ENCODE assay signal across 25 cellular contexts in genomic region chr13:58376349-58376748, GRCh38.
A peak's percentile ranks its signal among the peaks of the same experiment; 100 is the strongest.
DNase-seq lines count a peak whose midpoint lies in the region; ATAC-seq and TF ChIP-seq lines count a peak whose summit lies in the region.
"Had no signal": no experiment of that assay in that cellular context is flagged by ENCODE, and none has a peak within 500 bp of the region (broad histone marks: within the 10 kb centered on the region; RNA-seq: fewer than 3 reads in every experiment).

No MANE protein-coding gene starts in this region.

- H4K20me1 ChIP-seq in MM.1S (ENCODE audit: insufficient read depth, low read length): no peaks in the 10 kb centered on the region

- peaks cover 7% of the 10 kb centered on the region; the same call in 1 of the 2 replicates for H3K4me1 ChIP-seq in MM.1S (ENCODE audit: low read length)
- H3K4me1 ChIP-seq: SJSA1 had no signal

- ATAC-seq in GM21390 (IDR thresholded peaks at IDR 0.05; ENCODE audit: unreplicated experiment) (peak; percentile 7), HG02973 (IDR thresholded peaks at IDR 0.05; ENCODE audit: unreplicated experiment) (peak; percentile 47), GM18873 (IDR thresholded peaks at IDR 0.05; ENCODE audit: low FRiP score, unreplicated experiment) (no peak)
- ATAC-seq: K562 had no signal

- H3K27me3 ChIP-seq in MM.1S (replicated peaks; ENCODE audit: insufficient read depth, low read length): no peaks in the 10 kb centered on the region
- H3K27me3 ChIP-seq: SJSA1 had no signal

- no peak overlapping the region for H2AFZ ChIP-seq in MM.1S (ENCODE audit: low read length)

- H3K36me3 ChIP-seq in MM.1S (replicated peaks; ENCODE audit: insufficient read depth, low read length): no peaks in the 10 kb centered on the region
- H3K36me3 ChIP-seq: SJSA1 had no signal

- H3K27ac ChIP-seq in MM.1S (ENCODE audit: low read length): peak overlapping the region; percentile 10; the same call in 1 of the 2 replicates
- H3K27ac ChIP-seq: HL-60, SJSA1 had no signal

- no peaks in the 10 kb centered on the region for H3K9me3 ChIP-seq in MM.1S (replicated peaks; ENCODE audit: insufficient read depth, low read length)
- H3K9me3 ChIP-seq: SJSA1 had no signal

- no peaks in the 10 kb centered on the region for H3K9me2 ChIP-seq in MM.1S (replicated peaks; ENCODE audit: insufficient read depth, low read length)

- no peak overlapping the region for H3K4me3 ChIP-seq in MM.1S (ENCODE audit: low read length)
- H3K4me3 ChIP-seq: K562, SJSA1 had no signal

- peak overlapping the region; percentile 21; the same call in 1 of the 2 replicates for H3K4me2 ChIP-seq in MM.1S (ENCODE audit: low read depth, low read length)

- TF ChIP-seq CTCF in MM.1S (IDR thresholded peaks at IDR 0.05; ENCODE audit: low read length): no peak

- DNase-seq in MM.1S: no peak
- DNase-seq in activated CD8-positive, alpha-beta memory T cell treated with anti-CD3 and anti-CD28 coated beads, Interleukin-2, amount 50 U/mL, for 4 hours: no peak
- DNase-seq in OCI-M2 (lab: John Stamatoyannopoulos, UW; ENCODE audit: unreplicated experiment): no peak
- DNase-seq in HPDE6-E6E7 (ENCODE audit: extremely low spot score): no peak
- DNase-seq: C1 segment of cervical spinal cord; CD4-positive, alpha-beta memory T cell; COR-L47; DMS79; EL; GDM1; NCI-H1105 treated with DMSO at 0.1 percent for 48 hours; NCI-H146; NCI-H1930; NCI-H2107; NCI-H524; NCI-H748 treated with DMSO at 0.1 percent for 48 hours; Right ventricle myocardium superior; RPMI8226; T-helper 1 cell had no signal

- no peaks in the 10 kb centered on the region for H3K79me2 ChIP-seq in MM.1S (ENCODE audit: low read length)

- no peak overlapping the region for H3K9ac ChIP-seq in MM.1S (ENCODE audit: low read length)

- H3F3A ChIP-seq in MM.1S (ENCODE audit: insufficient read depth, low read length): peaks cover 8% of the 10 kb centered on the region; the same call in 1 of the 2 replicates
